In the genomic region with DNA sequence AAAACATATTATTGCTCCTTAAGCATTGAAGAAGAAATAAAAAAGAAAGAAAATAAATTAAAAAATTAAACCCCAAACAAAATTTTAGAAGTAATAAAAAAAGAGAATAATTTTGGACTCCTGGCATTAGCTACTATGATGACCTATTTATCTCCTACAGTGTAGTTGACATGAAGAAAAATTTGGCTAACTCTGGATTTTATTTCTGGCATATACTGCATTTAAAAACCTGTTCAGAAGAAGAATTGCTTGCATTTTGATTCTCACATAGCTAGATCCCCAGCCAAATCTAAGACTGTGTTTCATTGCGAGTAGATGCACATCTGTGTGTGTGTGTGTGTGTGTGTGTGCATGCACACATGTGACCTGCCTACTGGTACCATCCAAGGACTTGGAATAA, we compare ENCODE assay signal across 20 cellular contexts. TPM values are rescaled to one million over a fixed set of nuclear protein-coding genes. Genes with fewer than 3 reads are reported as not detected.
"Had no signal": no experiment of that assay in that cellular context is flagged by ENCODE, and none has a peak within 500 bp of the region (broad histone marks: within the 10 kb centered on the region; RNA-seq: fewer than 3 reads in every experiment).

No MANE protein-coding gene starts in this region.

- H3K4me1 Mint-ChIP-seq: naive thymus-derived CD8-positive, alpha-beta T cell had no signal

- H3K36me3 Mint-ChIP-seq: naive thymus-derived CD8-positive, alpha-beta T cell had no signal

- H3K27me3 Mint-ChIP-seq: effector memory CD8-positive, alpha-beta T cell; naive thymus-derived CD8-positive, alpha-beta T cell had no signal

- H3K27ac Mint-ChIP-seq: effector memory CD8-positive, alpha-beta T cell; naive thymus-derived CD8-positive, alpha-beta T cell had no signal

- DNase-seq: effector memory CD8-positive, alpha-beta T cell; gastrocnemius medialis; islet precursor cell; mammary epithelial cell; mucosa of descending colon; naive thymus-derived CD8-positive, alpha-beta T cell; ovary; sigmoid colon; stimulated activated CD4-positive, alpha-beta T cell treated with anti-CD3 and anti-CD28 coated beads, Interleukin-2, amount 100 ng/mL, for 24 hours; stimulated activated CD4-positive, alpha-beta T cell treated with anti-CD3 and anti-CD28 coated beads, Interleukin-4, amount 100 ng/mL, for 4 hours; stimulated activated naive CD4-positive, alpha-beta T cell; stomach; substantia nigra; transverse colon had no signal

- H3K4me3 Mint-ChIP-seq: effector memory CD8-positive, alpha-beta T cell; naive thymus-derived CD8-positive, alpha-beta T cell had no signal

- H3K9me3 Mint-ChIP-seq: effector memory CD8-positive, alpha-beta T cell had no signal

- ATAC-seq: effector memory CD8-positive, alpha-beta T cell; gastrocnemius medialis; left lobe of liver; mucosa of descending colon; naive thymus-derived CD8-positive, alpha-beta T cell had no signal

RNA-seq across cellular contexts. Expression of a gene that starts 30.1 kb away (rescaled TPM):
- total RNA-seq: gastrocnemius medialis, left lobe of liver, lower leg skin, ovary, posterior vena cava, right atrium auricular region, thoracic aorta, ureter had no signal
